In genomic region chr20:61560361-61560853, GRCh38 we compare ENCODE assay signal across 11 cellular contexts.
DNase-seq lines count a peak whose midpoint lies in the region; ATAC-seq and TF ChIP-seq lines count a peak whose summit lies in the region.
"Had no signal": no experiment of that assay in that cellular context is flagged by ENCODE, and none has a peak within 500 bp of the region (broad histone marks: within the 10 kb centered on the region; RNA-seq: fewer than 3 reads in every experiment).

No MANE protein-coding gene starts in this region.

- H3K9me3 Mint-ChIP-seq in activated T-cell treated with anti-CD3 and anti-CD28 coated beads, Interleukin-2, amount 50 U/mL, for 4 hours = no peaks in the 10 kb centered on the region
- H3K9me3 Mint-ChIP-seq: T-cell had no signal

- in situ Hi-C loops in brain microvascular endothelial cell (cut with HindIII; ENCODE audit: low pct_ligation_motif_present, low sequenced_read_pairs) = no loop called here
- in situ Hi-C loops in gastrocnemius medialis (cut with MboI; ENCODE audit: low sequenced_read_pairs in 4 of 4) = no loop called here

- TF ChIP-seq CTCF in brain microvascular endothelial cell (IDR thresholded peaks at IDR 0.05; ENCODE audit: low read depth, low read length, missing control alignments) (peak; percentile 22), gastrocnemius medialis (IDR thresholded peaks at IDR 0.05 in 4 of 5, conservative IDR thresholded peaks at IDR 0.05 in 1 of 5) (no peak)

- no peak for TF ChIP-seq POLR2A in gastrocnemius medialis (IDR thresholded peaks at IDR 0.05)

- no peaks in the 10 kb centered on the region for H3K4me1 Mint-ChIP-seq in activated T-cell treated with anti-CD3 and anti-CD28 coated beads, Interleukin-2, amount 50 U/mL, for 4 hours (ENCODE audit: low read depth)
- H3K4me1 Mint-ChIP-seq: T-cell had no signal

- intact Hi-C loops in gastrocnemius medialis (cut with DNase I; ENCODE audit: low total_unique reads) = no loop called here

- ATAC-seq in activated T-cell treated with anti-CD3 and anti-CD28 coated beads, Interleukin-2, amount 50 U/mL, for 4 hours = no peak
- ATAC-seq in gastrocnemius medialis (no peak), GM18520 (IDR thresholded peaks at IDR 0.05; ENCODE audit: unreplicated experiment) (no peak)
- ATAC-seq: T-cell had no signal

- H3K27me3 Mint-ChIP-seq in activated T-cell treated with anti-CD3 and anti-CD28 coated beads, Interleukin-2, amount 50 U/mL, for 4 hours (ENCODE audit: low read depth) = no peaks in the 10 kb centered on the region
- H3K27me3 Mint-ChIP-seq: T-cell had no signal

- H3K27me3 ChIP-seq in brain microvascular endothelial cell (replicated peaks) (no peaks in the 10 kb centered on the region), gastrocnemius medialis (no peaks in the 10 kb centered on the region)
- H3K27me3 ChIP-seq: spleen had no signal

- H3K4me3 ChIP-seq in brain microvascular endothelial cell (ENCODE audit: low read depth, low read length) (no peak overlapping the region), gastrocnemius medialis (no peak overlapping the region)
- H3K4me3 ChIP-seq: spleen had no signal

- H3K4me1 ChIP-seq in gastrocnemius medialis = no peaks in the 10 kb centered on the region
- H3K4me1 ChIP-seq: spleen had no signal

- H3K36me3 Mint-ChIP-seq in activated T-cell treated with anti-CD3 and anti-CD28 coated beads, Interleukin-2, amount 50 U/mL, for 4 hours (ENCODE audit: insufficient read depth) = no peaks in the 10 kb centered on the region
- H3K36me3 Mint-ChIP-seq: brain, T-cell had no signal

- H3K27ac ChIP-seq in brain microvascular endothelial cell = no peak overlapping the region
- no peak overlapping the region for H3K27ac ChIP-seq in gastrocnemius medialis
- H3K27ac ChIP-seq: spleen had no signal

- H3K4me3 Mint-ChIP-seq in activated T-cell treated with anti-CD3 and anti-CD28 coated beads, Interleukin-2, amount 50 U/mL, for 4 hours = no peak overlapping the region
- H3K4me3 Mint-ChIP-seq: brain, T-cell had no signal

- H3K36me3 ChIP-seq in brain microvascular endothelial cell (replicated peaks) (no peaks in the 10 kb centered on the region), gastrocnemius medialis (no peaks in the 10 kb centered on the region)
- H3K36me3 ChIP-seq: spleen had no signal

- H3K9me3 ChIP-seq in gastrocnemius medialis = no peaks in the 10 kb centered on the region

- DNase-seq in Daoy (ENCODE audit: low read depth) (peak; percentile 71), LHCN-M2 (ENCODE audit: low read depth) (peak; percentile 3), brain microvascular endothelial cell (no peak), mucosa of gallbladder (ENCODE audit: low spot score) (peak; percentile 32), gastrocnemius medialis (no peak), 8988T (no peak)
- no peak for DNase-seq in activated T-cell treated with anti-CD3 and anti-CD28 coated beads, Interleukin-2, amount 50 U/mL, for 4 hours
- DNase-seq: spleen, T-cell had no signal

Comparison
In these comparisons a context has a peak if more than half of its experiments do, and no peak if none do; other contexts are left out.
1. DNase-seq: peak in Daoy (single experiment), LHCN-M2 (single experiment) and mucosa of gallbladder (single experiment); none in brain microvascular endothelial cell (single experiment), activated T-cell treated with anti-CD3 and anti-CD28 coated beads, Interleukin-2, amount 50 U/mL, for 4 hours (single experiment), gastrocnemius medialis (0 of 2) and 8988T (single experiment).